Comparison of ENCODE assay signal across 9 cellular contexts in the genomic region with DNA sequence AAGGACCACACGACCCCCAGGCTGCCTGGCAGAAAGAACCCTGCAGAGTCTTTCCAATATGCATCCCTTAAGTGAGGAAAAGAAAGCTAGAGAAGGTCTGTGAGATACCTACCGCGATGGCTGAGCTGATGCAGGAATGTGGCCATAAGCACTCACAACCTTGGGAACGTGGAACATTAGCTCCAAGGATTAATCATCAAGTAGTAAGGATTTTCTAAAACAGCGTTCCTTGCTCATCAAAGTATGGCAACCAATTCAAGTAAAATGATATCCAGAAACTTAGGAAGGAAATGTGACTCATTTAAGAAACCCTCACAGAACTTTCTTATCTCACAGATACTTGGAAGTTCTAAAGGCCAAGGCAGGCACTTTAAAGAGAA. TPM values are rescaled to one million over a fixed set of nuclear protein-coding genes. Genes with fewer than 3 reads are reported as not detected.
DNase-seq lines count a peak whose midpoint lies in the region; ATAC-seq, FAIRE-seq and TF ChIP-seq lines count a peak whose summit lies in the region.
"Had no signal": no experiment of that assay in that cellular context is flagged by ENCODE, and none has a peak within 500 bp of the region (broad histone marks: within the 10 kb centered on the region; RNA-seq: fewer than 3 reads in every experiment).

No MANE protein-coding gene starts in this region.

- FAIRE-seq in HTR-8/SVneo (lab: Jason Lieb, UNC) = no peak

- H3K4me1 ChIP-seq in muscle layer of colon (ENCODE audit: insufficient read depth, low read length) = peaks cover 45% of the 10 kb centered on the region

- TF ChIP-seq CTCF in CD14-positive monocyte (IDR thresholded peaks at IDR 0.05) = no peak
- TF ChIP-seq CTCF in MCF 10A (IDR thresholded peaks at IDR 0.05; ENCODE audit: unreplicated experiment) = no peak

- intact Hi-C loops in CD14-positive monocyte (cut with micrococcal nuclease) = loop anchor here in 1 of 2 donors (5.0 kb wide), 1 partner anchor 40 kb away; no protein-coding TSS in a partner anchor
- intact Hi-C loops in MCF 10A (cut with micrococcal nuclease) = no loop called here

- H3K27me3 Mint-ChIP-seq in CD14-positive monocyte (ENCODE audit: low read depth in 3 of 3) = peaks cover 0 to 3% (median 0%) of the 10 kb centered on the region in 3 donors
- H3K27me3 Mint-ChIP-seq in MCF 10A (ENCODE audit: insufficient read depth, unreplicated experiment) = no peaks in the 10 kb centered on the region

- H3K9ac ChIP-seq in muscle layer of colon (ENCODE audit: low read length) = no peak overlapping the region

- H3K36me3 ChIP-seq in muscle layer of colon (ENCODE audit: insufficient read depth, low read length) = no peaks in the 10 kb centered on the region

- H3K4me1 Mint-ChIP-seq in CD14-positive monocyte (peaks cover 90% of the 10 kb centered on the region), MCF 10A (ENCODE audit: insufficient read depth, unreplicated experiment) (peaks cover 39% of the 10 kb centered on the region)

- no peaks in the 10 kb centered on the region for H3K9me3 ChIP-seq in muscle layer of colon (ENCODE audit: low read length)

- no peaks in the 10 kb centered on the region for H3K9me3 Mint-ChIP-seq in CD14-positive monocyte
- no peaks in the 10 kb centered on the region for H3K9me3 Mint-ChIP-seq in MCF 10A (ENCODE audit: unreplicated experiment)

- POLR2A ChIA-PET in MCF 10A (lab: Yijun Ruan, JAX) = interaction anchor here (1.0 to 8.2 kb wide), 3 partner anchors 12 to 32 kb away, joined by 3 to 85 read pairs (median 9); a partner anchor contains a TSS

- H3K27me3 ChIP-seq in muscle layer of colon (ENCODE audit: control insufficient read depth in 1 of 2, insufficient read depth in 2 of 2, low read length in 2 of 2) = no peaks in the 10 kb centered on the region

- no peak for ATAC-seq in HG02840 (IDR thresholded peaks at IDR 0.05; ENCODE audit: low FRiP score, unreplicated experiment)

- CTCF ChIA-PET in MCF 10A (lab: Yijun Ruan, JAX) = interaction anchor here (1.6 kb wide), 1 partner anchor 11 kb away, joined by 6 read pairs; no protein-coding TSS in a partner anchor

- H3K27ac Mint-ChIP-seq in CD14-positive monocyte (peak overlapping the region in 6 of 7 donors; percentile 33 to 90 (median 82)), MCF 10A (ENCODE audit: low read depth, unreplicated experiment) (peak overlapping the region; percentile 52)

- DNase-seq in CD14-positive monocyte (ENCODE audit: low spot score) (no peak), Kasumi-1 (lab: John Stamatoyannopoulos, UW) (peak; percentile 32 to 35), MCF 10A (ENCODE audit: unreplicated experiment) (peak; percentile 51), HTR-8/SVneo (ENCODE audit: insufficient read length, low spot score) (no peak), AG08396 (ENCODE audit: low spot score) (no peak), NCI-H1092 (lab: John Stamatoyannopoulos, UW) (no peak)
- DNase-seq: NCI-H774 had no signal

- no peak overlapping the region for H3K4me3 ChIP-seq in muscle layer of colon (ENCODE audit: low read depth in 1 of 2, low read length in 2 of 2)

- H3K4me3 Mint-ChIP-seq in CD14-positive monocyte (peak overlapping the region in 1 of 2 donors; percentile 78), MCF 10A (ENCODE audit: unreplicated experiment) (no peak overlapping the region)

- H3K27ac ChIP-seq in muscle layer of colon (ENCODE audit: low read depth, low read length) = peak overlapping the region; percentile 59

- H3K36me3 Mint-ChIP-seq in CD14-positive monocyte (peaks cover 3% of the 10 kb centered on the region in 2 donors), MCF 10A (ENCODE audit: insufficient read depth, unreplicated experiment) (no peaks in the 10 kb centered on the region)

- no TSS peak for BruUV-seq in MCF 10A (replicated peaks; lab: Mats Ljungman, UMichigan)

RNA-seq across cellular contexts. Expression of a gene that starts 12.8 kb away (rescaled TPM):
- polyA plus RNA-seq in CD14-positive monocyte = 10 to 100 TPM; 31.2 to 40.2 TPM
- total RNA-seq in MCF 10A (2022) = 66.5 and 67.3 TPM in 2 replicates

Comparison
In these comparisons a context has a peak if more than half of its experiments do, and no peak if none do; other contexts are left out.
1. DNase-seq: peak in Kasumi-1 (2 of 2) and MCF 10A (single experiment); none in CD14-positive monocyte (single experiment), HTR-8/SVneo (single experiment), AG08396 (single experiment) and NCI-H1092 (single experiment).